1 cellular context compared by ENCODE assay signal in the genomic region with DNA sequence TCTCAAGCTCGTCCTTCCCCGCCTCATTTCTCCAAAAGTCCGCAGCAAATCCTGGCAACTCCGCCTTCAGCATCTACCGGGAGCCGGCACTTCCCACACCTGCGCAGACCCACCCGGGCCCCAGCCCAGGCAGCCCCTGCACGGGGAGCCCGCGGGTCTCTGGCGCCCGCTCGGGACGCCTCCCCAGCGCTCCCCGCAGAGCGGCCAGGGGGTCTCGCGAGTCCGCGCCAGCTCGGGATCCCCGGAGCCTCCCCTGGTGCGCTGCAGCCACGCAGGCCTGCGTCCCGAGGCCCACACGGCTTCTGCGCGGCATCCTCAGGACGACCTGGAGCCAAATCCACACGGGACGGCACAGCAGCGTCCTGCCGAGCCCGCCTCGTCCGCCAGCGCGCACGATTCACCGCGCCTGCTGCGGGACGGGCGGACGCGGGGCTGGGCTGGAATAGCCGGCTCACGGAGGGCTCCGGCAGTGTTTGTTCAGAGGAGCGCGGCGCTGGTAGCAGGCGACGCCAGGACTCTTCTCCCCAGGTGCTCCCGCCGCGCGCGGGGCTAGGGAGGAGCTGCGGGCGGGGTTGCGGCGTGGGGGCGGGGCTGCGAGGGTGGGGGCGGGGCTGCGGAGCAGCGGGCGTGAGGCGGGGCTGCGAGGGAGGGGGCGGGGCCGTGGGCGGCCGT.
TF ChIP-seq lines count a peak whose summit lies in the region.

No MANE protein-coding gene starts in this region.

TF ChIP-seq in HepG2, 621 proteins besides CTCF, POLR2A, EP300 and RAD21 (continued from another document and continues in another):
- TF ChIP-seq ZNF260 (CRISPR knock-in tag; IDR thresholded peaks at IDR 0.05; ENCODE audit: borderline replicate concordance, low read depth) (no peak), ZNF225 (CRISPR knock-in tag; IDR thresholded peaks at IDR 0.05) (no peak), ZNF335 (CRISPR knock-in tag; IDR thresholded peaks at IDR 0.05) (no peak), ZNF20 (CRISPR knock-in tag; IDR thresholded peaks at IDR 0.05) (no peak), ZC3H4 (CRISPR knock-in tag; IDR thresholded peaks at IDR 0.05; ENCODE audit: borderline replicate concordance) (no peak), ZFP41 (CRISPR knock-in tag; IDR thresholded peaks at IDR 0.05; ENCODE audit: borderline replicate concordance) (no peak), HNF1A (IDR thresholded peaks at IDR 0.05; ENCODE audit: low read depth) (no peak), HNF1A (CRISPR knock-in tag; IDR thresholded peaks at IDR 0.05; ENCODE audit: borderline replicate concordance) (no peak), JUNB (CRISPR knock-in tag; IDR thresholded peaks at IDR 0.05; ENCODE audit: borderline replicate concordance) (no peak), SP140L (CRISPR knock-in tag; IDR thresholded peaks at IDR 0.05; ENCODE audit: borderline replicate concordance) (no peak), SUZ12 (IDR thresholded peaks at IDR 0.05; ENCODE audit: low read depth, low read length) (no peak), LBX2 (CRISPR knock-in tag; IDR thresholded peaks at IDR 0.05; ENCODE audit: borderline replicate concordance) (no peak; the same call in 1 of the 2 replicates), GATA4 (IDR thresholded peaks at IDR 0.05; ENCODE audit: borderline replicate concordance, low read depth) (no peak), ZNF441 (CRISPR knock-in tag; IDR thresholded peaks at IDR 0.05; ENCODE audit: borderline replicate concordance) (no peak), CEBPB (IDR thresholded peaks at IDR 0.05; ENCODE audit: borderline replicate concordance, low read depth, low read length) (no peak), ZFAT (CRISPR knock-in tag; conservative IDR thresholded peaks at IDR 0.05) (no peak), SCMH1 (CRISPR knock-in tag; IDR thresholded peaks at IDR 0.05; ENCODE audit: borderline replicate concordance) (no peak), ZSCAN9 (CRISPR knock-in tag; IDR thresholded peaks at IDR 0.05; ENCODE audit: borderline replicate concordance) (no peak), NAIF1 (CRISPR knock-in tag; IDR thresholded peaks at IDR 0.05; ENCODE audit: borderline replicate concordance) (no peak), RARG (CRISPR knock-in tag; IDR thresholded peaks at IDR 0.05; ENCODE audit: low read depth) (no peak), SALL1 (CRISPR knock-in tag; IDR thresholded peaks at IDR 0.05) (no peak; the same call in 1 of the 2 replicates), MYC (CRISPR knock-in tag; IDR thresholded peaks at IDR 0.05; ENCODE audit: borderline replicate concordance) (peak; percentile 44; the same call in 1 of the 2 replicates), ZBTB7B (CRISPR knock-in tag; IDR thresholded peaks at IDR 0.05) (no peak), AGO1 (IDR thresholded peaks at IDR 0.05; ENCODE audit: low read depth, low read length, poor library complexity, severe bottlenecking) (no peak), REL (CRISPR knock-in tag; conservative IDR thresholded peaks at IDR 0.05) (no peak), ZNF12 (CRISPR knock-in tag; IDR thresholded peaks at IDR 0.05) (no peak), CREBL2 (CRISPR knock-in tag; IDR thresholded peaks at IDR 0.05; ENCODE audit: borderline replicate concordance) (no peak)
- TF ChIP-seq, protein P1, sequence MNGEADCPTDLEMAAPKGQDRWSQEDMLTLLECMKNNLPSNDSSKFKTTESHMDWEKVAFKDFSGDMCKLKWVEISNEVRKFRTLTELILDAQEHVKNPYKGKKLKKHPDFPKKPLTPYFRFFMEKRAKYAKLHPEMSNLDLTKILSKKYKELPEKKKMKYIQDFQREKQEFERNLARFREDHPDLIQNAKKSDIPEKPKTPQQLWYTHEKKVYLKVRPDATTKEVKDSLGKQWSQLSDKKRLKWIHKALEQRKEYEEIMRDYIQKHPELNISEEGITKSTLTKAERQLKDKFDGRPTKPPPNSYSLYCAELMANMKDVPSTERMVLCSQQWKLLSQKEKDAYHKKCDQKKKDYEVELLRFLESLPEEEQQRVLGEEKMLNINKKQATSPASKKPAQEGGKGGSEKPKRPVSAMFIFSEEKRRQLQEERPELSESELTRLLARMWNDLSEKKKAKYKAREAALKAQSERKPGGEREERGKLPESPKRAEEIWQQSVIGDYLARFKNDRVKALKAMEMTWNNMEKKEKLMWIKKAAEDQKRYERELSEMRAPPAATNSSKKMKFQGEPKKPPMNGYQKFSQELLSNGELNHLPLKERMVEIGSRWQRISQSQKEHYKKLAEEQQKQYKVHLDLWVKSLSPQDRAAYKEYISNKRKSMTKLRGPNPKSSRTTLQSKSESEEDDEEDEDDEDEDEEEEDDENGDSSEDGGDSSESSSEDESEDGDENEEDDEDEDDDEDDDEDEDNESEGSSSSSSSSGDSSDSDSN (CRISPR knock-in tag; IDR thresholded peaks at IDR 0.05): no peak
- TF ChIP-seq, protein P2, sequence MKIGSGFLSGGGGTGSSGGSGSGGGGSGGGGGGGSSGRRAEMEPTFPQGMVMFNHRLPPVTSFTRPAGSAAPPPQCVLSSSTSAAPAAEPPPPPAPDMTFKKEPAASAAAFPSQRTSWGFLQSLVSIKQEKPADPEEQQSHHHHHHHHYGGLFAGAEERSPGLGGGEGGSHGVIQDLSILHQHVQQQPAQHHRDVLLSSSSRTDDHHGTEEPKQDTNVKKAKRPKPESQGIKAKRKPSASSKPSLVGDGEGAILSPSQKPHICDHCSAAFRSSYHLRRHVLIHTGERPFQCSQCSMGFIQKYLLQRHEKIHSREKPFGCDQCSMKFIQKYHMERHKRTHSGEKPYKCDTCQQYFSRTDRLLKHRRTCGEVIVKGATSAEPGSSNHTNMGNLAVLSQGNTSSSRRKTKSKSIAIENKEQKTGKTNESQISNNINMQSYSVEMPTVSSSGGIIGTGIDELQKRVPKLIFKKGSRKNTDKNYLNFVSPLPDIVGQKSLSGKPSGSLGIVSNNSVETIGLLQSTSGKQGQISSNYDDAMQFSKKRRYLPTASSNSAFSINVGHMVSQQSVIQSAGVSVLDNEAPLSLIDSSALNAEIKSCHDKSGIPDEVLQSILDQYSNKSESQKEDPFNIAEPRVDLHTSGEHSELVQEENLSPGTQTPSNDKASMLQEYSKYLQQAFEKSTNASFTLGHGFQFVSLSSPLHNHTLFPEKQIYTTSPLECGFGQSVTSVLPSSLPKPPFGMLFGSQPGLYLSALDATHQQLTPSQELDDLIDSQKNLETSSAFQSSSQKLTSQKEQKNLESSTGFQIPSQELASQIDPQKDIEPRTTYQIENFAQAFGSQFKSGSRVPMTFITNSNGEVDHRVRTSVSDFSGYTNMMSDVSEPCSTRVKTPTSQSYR (CRISPR knock-in tag; IDR thresholded peaks at IDR 0.05; ENCODE audit: borderline replicate concordance): no peak; the same call in 1 of the 2 replicates
- TF ChIP-seq, protein P3, sequence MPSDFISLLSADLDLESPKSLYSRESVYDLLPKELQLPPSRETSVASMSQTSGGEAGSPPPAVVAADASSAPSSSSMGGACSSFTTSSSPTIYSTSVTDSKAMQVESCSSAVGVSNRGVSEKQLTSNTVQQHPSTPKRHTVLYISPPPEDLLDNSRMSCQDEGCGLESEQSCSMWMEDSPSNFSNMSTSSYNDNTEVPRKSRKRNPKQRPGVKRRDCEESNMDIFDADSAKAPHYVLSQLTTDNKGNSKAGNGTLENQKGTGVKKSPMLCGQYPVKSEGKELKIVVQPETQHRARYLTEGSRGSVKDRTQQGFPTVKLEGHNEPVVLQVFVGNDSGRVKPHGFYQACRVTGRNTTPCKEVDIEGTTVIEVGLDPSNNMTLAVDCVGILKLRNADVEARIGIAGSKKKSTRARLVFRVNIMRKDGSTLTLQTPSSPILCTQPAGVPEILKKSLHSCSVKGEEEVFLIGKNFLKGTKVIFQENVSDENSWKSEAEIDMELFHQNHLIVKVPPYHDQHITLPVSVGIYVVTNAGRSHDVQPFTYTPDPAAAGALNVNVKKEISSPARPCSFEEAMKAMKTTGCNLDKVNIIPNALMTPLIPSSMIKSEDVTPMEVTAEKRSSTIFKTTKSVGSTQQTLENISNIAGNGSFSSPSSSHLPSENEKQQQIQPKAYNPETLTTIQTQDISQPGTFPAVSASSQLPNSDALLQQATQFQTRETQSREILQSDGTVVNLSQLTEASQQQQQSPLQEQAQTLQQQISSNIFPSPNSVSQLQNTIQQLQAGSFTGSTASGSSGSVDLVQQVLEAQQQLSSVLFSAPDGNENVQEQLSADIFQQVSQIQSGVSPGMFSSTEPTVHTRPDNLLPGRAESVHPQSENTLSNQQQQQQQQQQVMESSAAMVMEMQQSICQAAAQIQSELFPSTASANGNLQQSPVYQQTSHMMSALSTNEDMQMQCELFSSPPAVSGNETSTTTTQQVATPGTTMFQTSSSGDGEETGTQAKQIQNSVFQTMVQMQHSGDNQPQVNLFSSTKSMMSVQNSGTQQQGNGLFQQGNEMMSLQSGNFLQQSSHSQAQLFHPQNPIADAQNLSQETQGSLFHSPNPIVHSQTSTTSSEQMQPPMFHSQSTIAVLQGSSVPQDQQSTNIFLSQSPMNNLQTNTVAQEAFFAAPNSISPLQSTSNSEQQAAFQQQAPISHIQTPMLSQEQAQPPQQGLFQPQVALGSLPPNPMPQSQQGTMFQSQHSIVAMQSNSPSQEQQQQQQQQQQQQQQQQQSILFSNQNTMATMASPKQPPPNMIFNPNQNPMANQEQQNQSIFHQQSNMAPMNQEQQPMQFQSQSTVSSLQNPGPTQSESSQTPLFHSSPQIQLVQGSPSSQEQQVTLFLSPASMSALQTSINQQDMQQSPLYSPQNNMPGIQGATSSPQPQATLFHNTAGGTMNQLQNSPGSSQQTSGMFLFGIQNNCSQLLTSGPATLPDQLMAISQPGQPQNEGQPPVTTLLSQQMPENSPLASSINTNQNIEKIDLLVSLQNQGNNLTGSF (CRISPR knock-in tag; IDR thresholded peaks at IDR 0.05): 0 out of 2 replicates have a peak, but pooled peaks have one; percentile 30
- TF ChIP-seq, protein P4, sequence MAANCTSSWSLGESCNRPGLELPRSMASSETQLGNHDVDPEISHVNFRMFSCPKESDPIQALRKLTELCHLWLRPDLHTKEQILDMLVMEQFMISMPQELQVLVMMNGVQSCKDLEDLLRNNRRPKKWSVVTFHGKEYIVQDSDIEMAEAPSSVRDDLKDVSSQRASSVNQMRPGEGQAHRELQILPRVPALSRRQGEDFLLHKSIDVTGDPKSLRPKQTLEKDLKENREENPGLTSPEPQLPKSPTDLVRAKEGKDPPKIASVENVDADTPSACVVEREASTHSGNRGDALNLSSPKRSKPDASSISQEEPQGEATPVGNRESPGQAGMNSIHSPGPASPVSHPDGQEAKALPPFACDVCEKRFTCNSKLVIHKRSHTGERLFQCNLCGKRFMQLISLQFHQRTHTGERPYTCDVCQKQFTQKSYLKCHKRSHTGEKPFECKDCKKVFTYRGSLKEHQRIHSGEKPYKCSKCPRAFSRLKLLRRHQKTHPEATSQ (CRISPR knock-in tag; IDR thresholded peaks at IDR 0.05; ENCODE audit: borderline replicate concordance): no peak
